Comparison of ENCODE assay signal across 19 cellular contexts in genomic region chr2:203395858-203396257, GRCh38.
DNase-seq lines count a peak whose midpoint lies in the region; ATAC-seq, FAIRE-seq and TF ChIP-seq lines count a peak whose summit lies in the region.
"Had no signal": no experiment of that assay in that cellular context is flagged by ENCODE, and none has a peak within 500 bp of the region (broad histone marks: within the 10 kb centered on the region; RNA-seq: fewer than 3 reads in every experiment).

No MANE protein-coding gene starts in this region.

- H3K9me3 Mint-ChIP-seq in chondrocyte (ENCODE audit: low read depth) (peaks cover 3% of the 10 kb centered on the region), nephron progenitor cell (peaks cover 6% of the 10 kb centered on the region)

- no peak overlapping the region for H3K4me3 ChIP-seq in sigmoid colon
- H3K4me3 ChIP-seq: GM12878 had no signal

- TF ChIP-seq CTCF in chondrocyte (IDR thresholded peaks at IDR 0.05) (no peak), nephron progenitor cell (IDR thresholded peaks at IDR 0.05) (no peak), sigmoid colon (IDR thresholded peaks at IDR 0.05) (no peak)

- FAIRE-seq in H54 (lab: Jason Lieb, UNC) = peak; percentile 23
- FAIRE-seq: GM12878, GM19239 had no signal

- H3K4me1 Mint-ChIP-seq in chondrocyte (ENCODE audit: low read depth) (peaks cover 13% of the 10 kb centered on the region), nephron progenitor cell (no peaks in the 10 kb centered on the region)

- H3K4me3 Mint-ChIP-seq in chondrocyte (ENCODE audit: unreplicated experiment) (no peak overlapping the region), nephron progenitor cell (no peak overlapping the region)
- H3K4me3 Mint-ChIP-seq: CD4-positive, CD25-positive, alpha-beta regulatory T cell; CD8-positive, alpha-beta memory T cell had no signal

- H3K27me3 ChIP-seq in sigmoid colon = no peaks in the 10 kb centered on the region
- H3K27me3 ChIP-seq: BE2C had no signal

- H3K27me3 Mint-ChIP-seq in chondrocyte (ENCODE audit: low read depth) = no peaks in the 10 kb centered on the region
- H3K27me3 Mint-ChIP-seq in nephron progenitor cell (ENCODE audit: low read depth, poor library complexity) = no peaks in the 10 kb centered on the region
- H3K27me3 Mint-ChIP-seq: CD4-positive, CD25-positive, alpha-beta regulatory T cell; CD8-positive, alpha-beta memory T cell had no signal

- no peaks in the 10 kb centered on the region for H3K9me3 ChIP-seq in sigmoid colon
- H3K9me3 ChIP-seq: BE2C had no signal

- peaks cover 0 to 13% (median 0%) of the 10 kb centered on the region in 4 donors for H3K36me3 ChIP-seq in sigmoid colon

- DNase-seq in H54 (ENCODE audit: insufficient read length, low spot score) (no peak), chondrocyte (ENCODE audit: low spot score) (no peak), nephron progenitor cell (no peak), sigmoid colon (no peak), NCI-H2081 treated with DMSO at 0.1 percent for 48 hours (lab: John Stamatoyannopoulos, UW) (no peak)
- DNase-seq in NK-92 treated with Interleukin-12 subunit alpha and Interleukin-12 subunit beta, amount 100 ng/mL, for 24 hours (lab: John Stamatoyannopoulos, UW) = no peak
- DNase-seq: ACHN; BE2C; C1 segment of cervical spinal cord; CD4-positive, CD25-positive, alpha-beta regulatory T cell; CD8-positive, alpha-beta memory T cell; COR-L47; DMS 273 treated with DMSO at 0.1 percent for 48 hours; DND-41; EL; HCEC 1CT had no signal

- H3K4me1 ChIP-seq in sigmoid colon = peaks cover 0 to 31% (median 18%) of the 10 kb centered on the region in 4 donors
- H3K4me1 ChIP-seq: BE2C had no signal

- WGBS in sigmoid colon, 2 donors = 96 to 98% methylated on average over 2 of the region's 2 CpGs

- no peak for ATAC-seq in HG03439 (IDR thresholded peaks at IDR 0.05; ENCODE audit: unreplicated experiment)
- ATAC-seq: GM12878 had no signal

- no peak for TF ChIP-seq EP300 in sigmoid colon (IDR thresholded peaks at IDR 0.05)

- TF ChIP-seq POLR2A in H54 (IDR thresholded peaks at IDR 0.05; ENCODE audit: low read depth, low read length) = no peak
- TF ChIP-seq POLR2A in sigmoid colon (IDR thresholded peaks at IDR 0.05) = no peak

- intact Hi-C loops in sigmoid colon (cut with DNase I) = no loop called here

- peak overlapping the region in 3 of 4 donors; percentile 51 to 57 (median 57) for H3K27ac ChIP-seq in sigmoid colon

- H3K27ac Mint-ChIP-seq in chondrocyte (ENCODE audit: unreplicated experiment) (peak overlapping the region; percentile 24), nephron progenitor cell (peak overlapping the region; percentile 60)

- peaks cover 19% of the 10 kb centered on the region for H3K36me3 Mint-ChIP-seq in chondrocyte (ENCODE audit: low read depth)
- H3K36me3 Mint-ChIP-seq in nephron progenitor cell (ENCODE audit: low read depth) = peaks cover 75% of the 10 kb centered on the region
